ENCODE assay signal across 9 cellular contexts in the genomic region with DNA sequence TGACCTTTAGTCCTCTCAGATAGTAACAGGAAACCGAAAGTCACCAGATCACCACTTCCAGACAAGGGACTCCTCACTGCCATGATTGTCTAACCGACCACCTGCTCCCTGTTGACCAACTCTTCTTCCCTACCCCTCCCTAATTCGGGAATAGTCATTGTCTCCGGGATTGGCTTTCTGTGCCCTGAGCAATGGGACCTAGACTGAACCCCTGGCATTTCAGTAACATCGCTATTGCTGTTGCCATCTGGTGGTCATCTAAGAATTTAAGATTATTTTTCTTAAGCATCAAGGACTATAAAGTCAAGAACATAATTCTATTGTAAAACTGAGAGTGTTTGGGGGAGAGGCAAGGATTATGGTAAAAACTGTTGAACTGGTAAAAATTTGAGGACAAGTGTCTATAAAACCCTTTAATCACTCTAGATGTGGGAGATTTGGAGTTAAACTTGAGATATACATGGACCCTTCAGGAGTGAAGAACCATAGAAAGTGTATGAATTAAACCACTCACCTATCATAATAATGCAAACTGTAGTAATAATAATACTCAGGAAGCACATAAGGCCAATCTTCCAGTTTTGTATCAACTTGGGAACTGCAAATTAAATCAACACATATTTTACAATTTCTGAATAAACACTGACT. TPM values are rescaled to one million over a fixed set of nuclear protein-coding genes. Genes with fewer than 3 reads are reported as not detected.
DNase-seq lines count a peak whose midpoint lies in the region; ATAC-seq lines count a peak whose summit lies in the region.
"Had no signal": no experiment of that assay in that cellular context is flagged by ENCODE, and none has a peak within 500 bp of the region (broad histone marks: within the 10 kb centered on the region; RNA-seq: fewer than 3 reads in every experiment).

No MANE protein-coding gene starts in this region.

- no peaks in the 10 kb centered on the region for H3K9me3 ChIP-seq in MG63

- DNase-seq in SIG-M5 treated with dmso at 0.1 percent for 504 hours (lab: John Stamatoyannopoulos, UW; ENCODE audit: unreplicated experiment) (peak; percentile 38), SIG-M5 (lab: John Stamatoyannopoulos, UW) (no peak), MG63 (peak; percentile 24), glomerular visceral epithelial cell (ENCODE audit: extremely low spot score) (peak; percentile 11), pons (ENCODE audit: low spot score) (peak; percentile 63)
- peak; percentile 6 for DNase-seq in activated T-cell treated with anti-CD3 and anti-CD28 coated beads, Interleukin-2, amount 50 U/mL, for 4 hours
- DNase-seq in activated effector memory CD4-positive, alpha-beta T cell treated with anti-CD3 and anti-CD28 coated beads, Interleukin-2, amount 50 U/mL, for 16 hours = no peak

- peak overlapping the region; percentile 65 for H3K4me3 Mint-ChIP-seq in activated T-cell treated with anti-CD3 and anti-CD28 coated beads, Interleukin-2, amount 50 U/mL, for 4 hours

- H3K27me3 ChIP-seq in MG63 = no peaks in the 10 kb centered on the region

- no peaks in the 10 kb centered on the region for H3K9me3 Mint-ChIP-seq in activated T-cell treated with anti-CD3 and anti-CD28 coated beads, Interleukin-2, amount 50 U/mL, for 4 hours

- H3K4me3 ChIP-seq in MG63 = no peak overlapping the region

- H3K36me3 ChIP-seq in MG63 = no peaks in the 10 kb centered on the region

- H3K36me3 Mint-ChIP-seq in activated T-cell treated with anti-CD3 and anti-CD28 coated beads, Interleukin-2, amount 50 U/mL, for 4 hours (ENCODE audit: insufficient read depth) = no peaks in the 10 kb centered on the region

- peak in 1 of 2 donors; percentile 50 for ATAC-seq in activated T-cell treated with anti-CD3 and anti-CD28 coated beads, Interleukin-2, amount 50 U/mL, for 4 hours
- ATAC-seq in GM18517 (IDR thresholded peaks at IDR 0.05; ENCODE audit: unreplicated experiment) = no peak

- H3K27me3 Mint-ChIP-seq in activated T-cell treated with anti-CD3 and anti-CD28 coated beads, Interleukin-2, amount 50 U/mL, for 4 hours (ENCODE audit: low read depth) = peaks cover 5% of the 10 kb centered on the region

- peaks cover 11% of the 10 kb centered on the region for H3K4me1 Mint-ChIP-seq in activated T-cell treated with anti-CD3 and anti-CD28 coated beads, Interleukin-2, amount 50 U/mL, for 4 hours (ENCODE audit: low read depth)

RNA-seq across cellular contexts. Expression of a gene that starts 6.3 kb away (rescaled TPM):
- total RNA-seq in MG63 (2014; rRNA removed; shearing (Covaris generic); ENCODE audit: low replicate concordance) = not detected in 2 replicates
- not detected for total RNA-seq in activated T-cell treated with anti-CD3 and anti-CD28 coated beads, Interleukin-2, amount 50 U/mL, for 4 hours
- total RNA-seq: urinary bladder had no signal

RNA-seq across cellular contexts. Expression of a gene that starts 44.6 kb away (rescaled TPM):
- total RNA-seq in MG63 (2014; rRNA removed; shearing (Covaris generic); ENCODE audit: low replicate concordance) = not detected in 2 replicates
- total RNA-seq in activated T-cell treated with anti-CD3 and anti-CD28 coated beads, Interleukin-2, amount 50 U/mL, for 4 hours = not detected
- total RNA-seq: urinary bladder had no signal

RNA-seq across cellular contexts. Expression of a gene that starts 45.3 kb away (rescaled TPM):
- total RNA-seq in MG63 (2014; rRNA removed; shearing (Covaris generic); ENCODE audit: low replicate concordance) = not detected in 2 replicates
- not detected for total RNA-seq in activated T-cell treated with anti-CD3 and anti-CD28 coated beads, Interleukin-2, amount 50 U/mL, for 4 hours

RNA-seq across cellular contexts. Expression of a gene that starts 56.7 kb away (rescaled TPM):
- 14.3 and 27.2 TPM in 2 replicates for total RNA-seq in MG63 (2014; rRNA removed; shearing (Covaris generic); ENCODE audit: low replicate concordance)
- total RNA-seq in activated T-cell treated with anti-CD3 and anti-CD28 coated beads, Interleukin-2, amount 50 U/mL, for 4 hours = 10 to 100 TPM in 1 of 3 donors, 1 to 10 TPM in 2; 8.4 to 13.7 (median 8.9) TPM

Comparison
In these comparisons a context has a peak if more than half of its experiments do, and no peak if none do; other contexts are left out.
1. DNase-seq: peak in SIG-M5 treated with dmso at 0.1 percent for 504 hours (single experiment), MG63 (single experiment), activated T-cell treated with anti-CD3 and anti-CD28 coated beads, Interleukin-2, amount 50 U/mL, for 4 hours (single experiment), glomerular visceral epithelial cell (single experiment) and pons (single experiment); none in SIG-M5 (single experiment) and activated effector memory CD4-positive, alpha-beta T cell treated with anti-CD3 and anti-CD28 coated beads, Interleukin-2, amount 50 U/mL, for 16 hours (single experiment).